ENCODE assay signal across 18 cellular contexts in the genomic region with DNA sequence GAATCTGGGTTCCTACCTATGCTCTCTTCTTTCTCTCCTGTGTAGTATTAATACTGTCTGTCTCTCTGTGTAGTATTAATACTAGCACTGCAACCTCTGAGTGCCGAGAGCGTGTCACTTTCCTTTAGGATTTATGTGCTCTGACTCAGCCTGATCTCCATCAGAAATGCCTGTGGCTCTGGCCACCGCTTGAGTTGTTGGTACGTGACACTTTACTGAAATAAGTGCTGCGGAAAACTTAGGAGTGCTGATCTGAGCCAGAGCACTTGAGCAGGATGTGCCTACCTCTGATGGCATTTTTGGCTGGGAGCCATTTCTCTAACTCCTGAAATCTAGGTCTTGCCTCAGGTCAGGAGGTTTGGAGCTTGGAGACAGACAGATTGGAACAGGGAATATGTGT.
DNase-seq lines count a peak whose midpoint lies in the region; ATAC-seq and TF ChIP-seq lines count a peak whose summit lies in the region.
"Had no signal": no experiment of that assay in that cellular context is flagged by ENCODE, and none has a peak within 500 bp of the region (broad histone marks: within the 10 kb centered on the region; RNA-seq: fewer than 3 reads in every experiment).

No MANE protein-coding gene starts in this region.

- H2AK5ac ChIP-seq in mesendoderm (ENCODE audit: low read length): no peak overlapping the region

- H3K56ac ChIP-seq in mesendoderm (ENCODE audit: low read length): no peak overlapping the region

- no peak overlapping the region for H2BK120ac ChIP-seq in mesendoderm (ENCODE audit: low read depth, low read length)

- no peak overlapping the region for H3K4me3 Mint-ChIP-seq in MCF 10A (ENCODE audit: unreplicated experiment)
- H3K4me3 Mint-ChIP-seq: activated CD8-positive, alpha-beta T cell treated with anti-CD3 and anti-CD28 coated beads, Interleukin-2, amount 10 ng/mL, durations not matched to agents 7 days and 5 days; activated T-helper 1 cell treated with anti-CD3 and anti-CD28 coated beads, Interleukin-12 subunit alpha, Interleukin-12 subunit beta, Interleukin-2, Interleukin-4 antibody, amounts not matched to agents 30 ng/mL and 10 ng/mL and 1 ng/mL, durations not matched to agents 14 hours and 24 hours and 36 hours; CD8-positive, alpha-beta T cell had no signal

- no peak overlapping the region for H4K8ac ChIP-seq in mesendoderm (ENCODE audit: low read depth, low read length)

- H3K4me3 ChIP-seq in mammary epithelial cell (replicated peaks in 1 of 3; ENCODE audit: insufficient read depth in 1 of 3, low read depth in 2 of 3, low read length in 3 of 3) (no peak overlapping the region), RWPE2 (ENCODE audit: severe bottlenecking) (no peak overlapping the region), mesendoderm (ENCODE audit: low read length) (no peak overlapping the region), heart right ventricle (no peak overlapping the region)
- H3K4me3 ChIP-seq: A549, sigmoid colon had no signal

- H3K4me2 ChIP-seq in mammary epithelial cell (ENCODE audit: insufficient read depth, low read depth, low read length) (no peak overlapping the region), mesendoderm (ENCODE audit: low read length) (no peak overlapping the region)
- H3K4me2 ChIP-seq: A549, KMS-11 had no signal

- TF ChIP-seq CTCF in MCF 10A (IDR thresholded peaks at IDR 0.05; ENCODE audit: unreplicated experiment): no peak
- TF ChIP-seq CTCF in mammary epithelial cell (conservative IDR thresholded peaks at IDR 0.05 in 1 of 2, IDR thresholded peaks at IDR 0.05 in 1 of 2; ENCODE audit: extremely low read depth in 1 of 2, insufficient read depth in 1 of 2, low read depth in 1 of 2, low read length in 2 of 2): no peak
- no peak for TF ChIP-seq CTCF in RWPE2 (IDR thresholded peaks at IDR 0.05; ENCODE audit: poor library complexity, severe bottlenecking)
- TF ChIP-seq CTCF in foreskin keratinocyte (conservative IDR thresholded peaks at IDR 0.05): no peak
- no peak for TF ChIP-seq CTCF in heart right ventricle (IDR thresholded peaks at IDR 0.05)

- H3K27me3 ChIP-seq in mammary epithelial cell (ENCODE audit: insufficient read depth, low read length): no peaks in the 10 kb centered on the region
- no peaks in the 10 kb centered on the region for H3K27me3 ChIP-seq in RWPE2 (ENCODE audit: insufficient read depth, poor library complexity, severe bottlenecking)
- no peaks in the 10 kb centered on the region for H3K27me3 ChIP-seq in foreskin keratinocyte
- H3K27me3 ChIP-seq in mesendoderm (ENCODE audit: insufficient read depth, low read length, poor library complexity): no peaks in the 10 kb centered on the region
- H3K27me3 ChIP-seq in heart right ventricle: no peaks in the 10 kb centered on the region
- H3K27me3 ChIP-seq: sigmoid colon had no signal

- dilution Hi-C loops in mammary epithelial cell (cut with HindIII; ENCODE audit: low sequenced_read_pairs): no loop called here

- H3K18ac ChIP-seq in mesendoderm (ENCODE audit: low read length): no peak overlapping the region

- H3K9me3 ChIP-seq in mammary epithelial cell (replicated peaks; ENCODE audit: insufficient read depth, low read length): peaks cover 13% of the 10 kb centered on the region
- H3K9me3 ChIP-seq in RWPE2 (ENCODE audit: severe bottlenecking): no peaks in the 10 kb centered on the region
- peaks cover 0 to 12% (median 3%) of the 10 kb centered on the region in 11 donors for H3K9me3 ChIP-seq in heart right ventricle
- H3K9me3 ChIP-seq: A549 had no signal

- H3K27ac ChIP-seq in mammary epithelial cell (ENCODE audit: insufficient read depth, low read depth, low read length) (no peak overlapping the region), RWPE2 (ENCODE audit: poor library complexity, severe bottlenecking) (peak overlapping the region; percentile 71), foreskin keratinocyte (no peak overlapping the region), mesendoderm (ENCODE audit: low read depth, low read length) (no peak overlapping the region), heart right ventricle (no peak overlapping the region)
- H3K27ac ChIP-seq: A549, KMS-11, sigmoid colon had no signal

- in situ Hi-C loops in mammary epithelial cell (cut with MboI; ENCODE audit: low sequenced_read_pairs in 2 of 2): no loop called here

- H3K36me3 ChIP-seq in mammary epithelial cell (ENCODE audit: insufficient read depth, low read length): no peaks in the 10 kb centered on the region
- H3K36me3 ChIP-seq in RWPE2 (ENCODE audit: low read depth): no peaks in the 10 kb centered on the region
- H3K36me3 ChIP-seq in mesendoderm (ENCODE audit: control insufficient read depth, insufficient read depth, low read length): no peaks in the 10 kb centered on the region
- no peaks in the 10 kb centered on the region for H3K36me3 ChIP-seq in heart right ventricle
- H3K36me3 ChIP-seq: sigmoid colon had no signal

- H3K27ac Mint-ChIP-seq in MCF 10A (ENCODE audit: low read depth, unreplicated experiment): peak overlapping the region; percentile 63
- H3K27ac Mint-ChIP-seq: activated CD8-positive, alpha-beta T cell treated with anti-CD3 and anti-CD28 coated beads, Interleukin-2, amount 10 ng/mL, durations not matched to agents 7 days and 5 days; activated T-helper 1 cell treated with anti-CD3 and anti-CD28 coated beads, Interleukin-12 subunit alpha, Interleukin-12 subunit beta, Interleukin-2, Interleukin-4 antibody, amounts not matched to agents 30 ng/mL and 10 ng/mL and 1 ng/mL, durations not matched to agents 14 hours and 24 hours and 36 hours; CD8-positive, alpha-beta T cell had no signal

- H2BK15ac ChIP-seq in mesendoderm (replicated peaks; ENCODE audit: low read depth): no peak overlapping the region

- H3K4ac ChIP-seq in mesendoderm (ENCODE audit: low read depth, low read length): no peak overlapping the region

- no peak overlapping the region for H4K5ac ChIP-seq in mesendoderm (ENCODE audit: low read length)

- CTCF ChIA-PET in MCF 10A (lab: Yijun Ruan, JAX) (no interaction called here), mammary epithelial cell (lab: Charles Lee; ENCODE audit: low non-redundant PET) (no interaction called here)

- POLR2A ChIA-PET in MCF 10A (lab: Yijun Ruan, JAX): interaction anchor here (0.7 to 1.1 kb wide), 2 partner anchors 25 to 289 kb away, joined by 3 to 5 read pairs; no protein-coding TSS in a partner anchor

- WGBS in mammary epithelial cell (ENCODE audit: low coverage, missing lambda C conversion rate): 28% methylated on average over 5 of the region's 5 CpGs
- no CpG with 5 or more reads among the region's 5 CpGs for WGBS in mesendoderm (ENCODE audit: extremely low coverage, insufficient coverage, low lambda C conversion rate)
- 55 to 71% methylated on average over 5 of the region's 5 CpGs for WGBS in heart right ventricle, 2 donors

- BruUV-seq in MCF 10A (replicated peaks; lab: Mats Ljungman, UMichigan): no TSS peak
- BruUV-seq in mammary epithelial cell (replicated peaks; lab: Mats Ljungman, UMichigan): no TSS peak

- H3K9me3 Mint-ChIP-seq in MCF 10A (ENCODE audit: unreplicated experiment): peaks cover 8% of the 10 kb centered on the region

- peak; percentile 81 for ATAC-seq in RWPE2 (ENCODE audit: low read depth)
- ATAC-seq in foreskin keratinocyte: peak; percentile 77
- ATAC-seq in heart right ventricle: no peak
- no peak for ATAC-seq in HG02884 (IDR thresholded peaks at IDR 0.05; ENCODE audit: unreplicated experiment)
- ATAC-seq: A549; activated CD8-positive, alpha-beta T cell treated with anti-CD3 and anti-CD28 coated beads, Interleukin-2, amount 10 ng/mL, durations not matched to agents 7 days and 5 days; CD8-positive, alpha-beta T cell had no signal

- intact Hi-C loops in MCF 10A (cut with micrococcal nuclease) (no loop called here), mammary epithelial cell (cut with micrococcal nuclease) (no loop called here), heart right ventricle (cut with DNase I) (no loop called here)

- H4K20me1 ChIP-seq in mammary epithelial cell (ENCODE audit: insufficient read depth, low read length): no peaks in the 10 kb centered on the region

- H3K4me1 ChIP-seq in mammary epithelial cell (ENCODE audit: insufficient read depth, low read length): no peaks in the 10 kb centered on the region
- peaks cover 18% of the 10 kb centered on the region for H3K4me1 ChIP-seq in RWPE2 (ENCODE audit: insufficient read depth, poor library complexity, severe bottlenecking)
- H3K4me1 ChIP-seq in foreskin keratinocyte: peaks cover 17% of the 10 kb centered on the region
- H3K4me1 ChIP-seq in mesendoderm (ENCODE audit: control insufficient read depth, low read depth, low read length): no peaks in the 10 kb centered on the region
- H3K4me1 ChIP-seq in heart right ventricle: peaks cover 0 to 5% (median 0%) of the 10 kb centered on the region in 9 donors
- H3K4me1 ChIP-seq: A549, sigmoid colon had no signal

- DNase-seq in MCF 10A (ENCODE audit: unreplicated experiment): peak; percentile 0
- no peak for DNase-seq in mammary epithelial cell
- DNase-seq in RWPE2 (ENCODE audit: low spot score): peak; percentile 59
- DNase-seq in foreskin keratinocyte: peak; percentile 44 to 76
- no peak for DNase-seq in COLO829 (ENCODE audit: low spot score)
- no peak for DNase-seq in mesendoderm
- no peak for DNase-seq in heart right ventricle
- DNase-seq: activated CD8-positive, alpha-beta T cell treated with anti-CD3 and anti-CD28 coated beads, Interleukin-2, amount 10 ng/mL, durations not matched to agents 7 days and 5 days; CD8-positive, alpha-beta T cell; GF-D8; NCI-H510A; OCI-M1; sigmoid colon; stimulated activated CD4-positive, alpha-beta T cell treated with anti-CD3 and anti-CD28 coated beads, Interleukin-4, amount 100 ng/mL, for 24 hours had no signal

- H2AFZ ChIP-seq in mammary epithelial cell (ENCODE audit: low read depth, low read length): no peak overlapping the region

- no peak overlapping the region for H3K23ac ChIP-seq in mesendoderm (ENCODE audit: low read length)

- H3K4me1 Mint-ChIP-seq in MCF 10A (ENCODE audit: insufficient read depth, unreplicated experiment): peaks cover 21% of the 10 kb centered on the region

- H3K79me2 ChIP-seq in mammary epithelial cell (ENCODE audit: insufficient read depth, low read length) (no peaks in the 10 kb centered on the region), mesendoderm (ENCODE audit: control insufficient read depth, insufficient read depth, low read length) (no peaks in the 10 kb centered on the region)

- H3K9ac ChIP-seq in mammary epithelial cell (ENCODE audit: insufficient read depth, low read length): no peak overlapping the region
- H3K9ac ChIP-seq in mesendoderm (ENCODE audit: low read length): no peak overlapping the region
- H3K9ac ChIP-seq: KMS-11 had no signal

- no peaks in the 10 kb centered on the region for H3K27me3 Mint-ChIP-seq in MCF 10A (ENCODE audit: insufficient read depth, unreplicated experiment)

- H2BK5ac ChIP-seq in mesendoderm (ENCODE audit: low read length): no peak overlapping the region

- no peaks in the 10 kb centered on the region for H3K36me3 Mint-ChIP-seq in MCF 10A (ENCODE audit: insufficient read depth, unreplicated experiment)
- H3K36me3 Mint-ChIP-seq: CD8-positive, alpha-beta T cell had no signal

- no peaks in the 10 kb centered on the region for H3K79me1 ChIP-seq in mesendoderm (ENCODE audit: low read length)

Comparison
In these comparisons a context has a peak if more than half of its experiments do, and no peak if none do; other contexts are left out.
1. DNase-seq: peak in MCF 10A (single experiment), RWPE2 (single experiment) and foreskin keratinocyte (2 of 2); none in mammary epithelial cell (single experiment), COLO829 (single experiment), mesendoderm (single experiment) and heart right ventricle (0 of 2).
2. ATAC-seq: peak in RWPE2 (single experiment) and foreskin keratinocyte (single experiment); none in heart right ventricle (0 of 8) and HG02884 (single experiment).